In genomic region chr20:4664691-4665360, GRCh38 we compare ENCODE assay signal across 1 cellular context.
TF ChIP-seq lines count a peak whose summit lies in the region.

No MANE protein-coding gene starts in this region.

TF ChIP-seq in A549, 52 proteins besides CTCF, POLR2A, EP300 and RAD21 (continued from another document):
- TF ChIP-seq MYC (IDR thresholded peaks at IDR 0.05; ENCODE audit: borderline replicate concordance, low read length) (no peak), TFCP2L1 (CRISPR knock-in tag; IDR thresholded peaks at IDR 0.05) (no peak), HMGXB4 (CRISPR knock-in tag; IDR thresholded peaks at IDR 0.05; ENCODE audit: borderline replicate concordance) (no peak), PHF8 (IDR thresholded peaks at IDR 0.05; ENCODE audit: borderline replicate concordance, low read depth) (no peak), ZSCAN20 (CRISPR knock-in tag; IDR thresholded peaks at IDR 0.05) (no peak), JUNB (IDR thresholded peaks at IDR 0.05) (no peak), HOXB5 (CRISPR knock-in tag; IDR thresholded peaks at IDR 0.05) (no peak), HOXB13 (CRISPR knock-in tag; IDR thresholded peaks at IDR 0.05; ENCODE audit: low read depth) (no peak), RCOR1 (IDR thresholded peaks at IDR 0.05; ENCODE audit: low read depth, low read length) (no peak), ELK1 (IDR thresholded peaks at IDR 0.05; ENCODE audit: low read depth, low read length) (no peak)
TF ChIP-seq in A549: peak in this region for 0.
